ENCODE assay signal across 25 cellular contexts in genomic region chr18:52617931-52618330, GRCh38.
DNase-seq lines count a peak whose midpoint lies in the region; ATAC-seq and TF ChIP-seq lines count a peak whose summit lies in the region.
"Had no signal": no experiment of that assay in that cellular context is flagged by ENCODE, and none has a peak within 500 bp of the region (broad histone marks: within the 10 kb centered on the region; RNA-seq: fewer than 3 reads in every experiment).

No MANE protein-coding gene starts in this region.

- in situ Hi-C loops in astrocyte of the spinal cord (cut with HindIII; ENCODE audit: low sequenced_read_pairs), result no loop called here

- no peak overlapping the region for H3K4me3 ChIP-seq in astrocyte of the spinal cord (ENCODE audit: low read depth, low read length)
- H3K4me3 ChIP-seq: SJCRH30 had no signal

- TF ChIP-seq CTCF in astrocyte of the spinal cord (IDR thresholded peaks at IDR 0.05; ENCODE audit: low read depth, low read length), result no peak

- ATAC-seq in HG02759 (IDR thresholded peaks at IDR 0.05; ENCODE audit: unreplicated experiment), result no peak
- ATAC-seq: Right ventricle myocardium inferior, SK-N-SH treated with all-trans-retinoic acid at 6 μM for 48 hours had no signal

- DNase-seq in A172 (ENCODE audit: low spot score), result peak; percentile 3
- DNase-seq in GM03348 (ENCODE audit: low spot score), result peak; percentile 7
- DNase-seq in M059J (ENCODE audit: low read depth), result peak; percentile 12
- peak; percentile 50 for DNase-seq in astrocyte of the spinal cord (ENCODE audit: low read depth, low spot score)
- DNase-seq in NCI-H1930 (lab: John Stamatoyannopoulos, UW), result no peak
- no peak for DNase-seq in retina
- DNase-seq in superior temporal gyrus (ENCODE audit: extremely low spot score), result no peak
- DNase-seq: ACHN; CD8-positive, alpha-beta memory T cell; DMS 273 treated with DMSO at 0.1 percent for 48 hours; DMS79; EL; GF-D8; GOT3; HCEC 1CT; NCI-H1092 treated with DMSO at 0.1 percent for 48 hours; NCI-H1436; NCI-H187; NCI-H2171 treated with DMSO at 0.1 percent for 48 hours; NCI-H524; NCI-H774; SJCRH30 had no signal

Comparison
In these comparisons a context has a peak if more than half of its experiments do, and no peak if none do; other contexts are left out.
1. DNase-seq: peak in A172 (single experiment), GM03348 (single experiment), M059J (single experiment) and astrocyte of the spinal cord (single experiment); none in NCI-H1930 (0 of 2), retina (single experiment) and superior temporal gyrus (single experiment).